Comparison of ENCODE assay signal across 1 cellular context in the genomic region with DNA sequence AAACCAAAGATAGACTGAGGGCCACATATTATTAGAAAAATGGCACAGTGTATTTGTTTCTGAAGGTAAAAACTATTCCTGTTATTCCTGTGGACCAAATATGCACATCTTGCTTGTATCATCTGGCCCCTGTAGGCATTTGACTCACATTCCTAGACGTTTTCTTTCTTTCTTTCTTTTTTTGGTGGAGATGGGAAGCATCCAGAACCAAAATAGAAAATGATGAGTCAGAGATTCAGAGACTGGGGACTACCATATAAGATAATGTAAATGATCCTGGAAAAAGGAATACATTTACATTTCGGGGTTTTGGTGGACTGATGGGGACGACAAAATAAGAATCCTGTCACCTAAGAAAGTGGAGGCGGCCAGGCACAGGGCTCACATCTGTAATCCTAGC.
TF ChIP-seq lines count a peak whose summit lies in the region.

No MANE protein-coding gene starts in this region.

TF ChIP-seq in HepG2, 621 proteins besides CTCF, POLR2A, EP300 and RAD21 (continued from another document):
- TF ChIP-seq, protein P1, sequence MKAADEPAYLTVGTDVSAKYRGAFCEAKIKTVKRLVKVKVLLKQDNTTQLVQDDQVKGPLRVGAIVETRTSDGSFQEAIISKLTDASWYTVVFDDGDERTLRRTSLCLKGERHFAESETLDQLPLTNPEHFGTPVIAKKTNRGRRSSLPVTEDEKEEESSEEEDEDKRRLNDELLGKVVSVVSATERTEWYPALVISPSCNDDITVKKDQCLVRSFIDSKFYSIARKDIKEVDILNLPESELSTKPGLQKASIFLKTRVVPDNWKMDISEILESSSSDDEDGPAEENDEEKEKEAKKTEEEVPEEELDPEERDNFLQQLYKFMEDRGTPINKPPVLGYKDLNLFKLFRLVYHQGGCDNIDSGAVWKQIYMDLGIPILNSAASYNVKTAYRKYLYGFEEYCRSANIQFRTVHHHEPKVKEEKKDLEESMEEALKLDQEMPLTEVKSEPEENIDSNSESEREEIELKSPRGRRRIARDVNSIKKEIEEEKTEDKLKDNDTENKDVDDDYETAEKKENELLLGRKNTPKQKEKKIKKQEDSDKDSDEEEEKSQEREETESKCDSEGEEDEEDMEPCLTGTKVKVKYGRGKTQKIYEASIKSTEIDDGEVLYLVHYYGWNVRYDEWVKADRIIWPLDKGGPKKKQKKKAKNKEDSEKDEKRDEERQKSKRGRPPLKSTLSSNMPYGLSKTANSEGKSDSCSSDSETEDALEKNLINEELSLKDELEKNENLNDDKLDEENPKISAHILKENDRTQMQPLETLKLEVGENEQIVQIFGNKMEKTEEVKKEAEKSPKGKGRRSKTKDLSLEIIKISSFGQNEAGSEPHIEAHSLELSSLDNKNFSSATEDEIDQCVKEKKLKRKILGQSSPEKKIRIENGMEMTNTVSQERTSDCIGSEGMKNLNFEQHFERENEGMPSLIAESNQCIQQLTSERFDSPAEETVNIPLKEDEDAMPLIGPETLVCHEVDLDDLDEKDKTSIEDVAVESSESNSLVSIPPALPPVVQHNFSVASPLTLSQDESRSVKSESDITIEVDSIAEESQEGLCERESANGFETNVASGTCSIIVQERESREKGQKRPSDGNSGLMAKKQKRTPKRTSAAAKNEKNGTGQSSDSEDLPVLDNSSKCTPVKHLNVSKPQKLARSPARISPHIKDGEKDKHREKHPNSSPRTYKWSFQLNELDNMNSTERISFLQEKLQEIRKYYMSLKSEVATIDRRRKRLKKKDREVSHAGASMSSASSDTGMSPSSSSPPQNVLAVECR (CRISPR knock-in tag; IDR thresholded peaks at IDR 0.05; ENCODE audit: borderline replicate concordance), result no peak
- TF ChIP-seq PRPF4 (IDR thresholded peaks at IDR 0.05; ENCODE audit: low read depth, low read length, poor library complexity, severe bottlenecking) (no peak), ZNF230 (CRISPR knock-in tag; IDR thresholded peaks at IDR 0.05) (no peak), MAFF (IDR thresholded peaks at IDR 0.05; ENCODE audit: low read depth, low read length) (peak; percentile 32; the same call in 1 of the 2 replicates), ELF3 (CRISPR knock-in tag; IDR thresholded peaks at IDR 0.05) (no peak)
